Comparison of ENCODE assay signal across 22 cellular contexts in genomic region chr15:37758412-37758811, GRCh38.
"Had no signal": no experiment of that assay in that cellular context is flagged by ENCODE, and none has a peak within 500 bp of the region (broad histone marks: within the 10 kb centered on the region; RNA-seq: fewer than 3 reads in every experiment).

No MANE protein-coding gene starts in this region.

- H3K36me3 ChIP-seq: breast epithelium, heart left ventricle, left lung, neutrophil, upper lobe of left lung, vagina had no signal

- H3K4me3 ChIP-seq: breast epithelium, heart left ventricle, left lung, lung, upper lobe of left lung, vagina had no signal

- H3K9me3 ChIP-seq: breast epithelium, left lung, neutrophil, upper lobe of left lung, vagina had no signal

- ATAC-seq: activated CD8-positive, alpha-beta memory T cell treated with anti-CD3 and anti-CD28 coated beads, Interleukin-2, amount 10 ng/mL, durations not matched to agents 7 days and 5 days; activated CD8-positive, alpha-beta T cell treated with anti-CD3 and anti-CD28 coated beads, Interleukin-2, amount 10 ng/mL, durations not matched to agents 7 days and 5 days; activated naive CD8-positive, alpha-beta T cell treated with anti-CD3 and anti-CD28 coated beads, Interleukin-2, amount 50 U/mL, for 24 hours; esophagus mucosa; heart left ventricle; left lung; stimulated activated effector memory CD8-positive, alpha-beta T cell treated with anti-CD3 and anti-CD28 coated beads, Interleukin-12 subunit alpha, Interleukin-12 subunit beta, amount 100 ng/mL, for 72 hours had no signal

- H3K4me1 ChIP-seq: breast epithelium, heart left ventricle, left lung, upper lobe of left lung, vagina had no signal

- H3K27me3 ChIP-seq: breast epithelium, left lung, neutrophil, upper lobe of left lung, vagina had no signal

- DNase-seq: activated B cell treated with CpG ODN at 0.5 μM for 24 hours; activated CD4-positive, alpha-beta T cell treated with anti-CD3 and anti-CD28 coated beads, Interleukin-2, amount 50 U/mL, for 1 hour; activated CD8-positive, alpha-beta memory T cell treated with anti-CD3 and anti-CD28 coated beads, Interleukin-2, amount 10 ng/mL, durations not matched to agents 7 days and 5 days; activated CD8-positive, alpha-beta T cell treated with anti-CD3 and anti-CD28 coated beads, Interleukin-2, amount 10 ng/mL, durations not matched to agents 7 days and 5 days; activated naive CD8-positive, alpha-beta T cell treated with anti-CD3 and anti-CD28 coated beads, Interleukin-2, amount 50 U/mL, for 24 hours; activated T-cell treated with anti-CD3 and anti-CD28 coated beads, Interleukin-2, amount 50 U/mL, for 48 hours; amygdala; central memory CD4-positive, alpha-beta T cell; endodermal cell; foreskin fibroblast; heart left ventricle; left lung; mesendoderm; stimulated activated CD4-positive, alpha-beta T cell treated with anti-CD3 and anti-CD28 coated beads, Interleukin-4, amount 100 ng/mL, for 1 hour; substantia nigra; upper lobe of left lung had no signal

- H3K27ac ChIP-seq: breast epithelium, heart left ventricle, left lung, neutrophil, upper lobe of left lung, vagina had no signal
